ENCODE assay signal across 8 cellular contexts in genomic region chr12:10331642-10332239, GRCh38. TPM values are rescaled to one million over a fixed set of nuclear protein-coding genes. Genes with fewer than 3 reads are reported as not detected.
DNase-seq lines count a peak whose midpoint lies in the region; ATAC-seq and TF ChIP-seq lines count a peak whose summit lies in the region.

No MANE protein-coding gene starts in this region.

- H3K4me3 Mint-ChIP-seq in GM23338: no peak overlapping the region
- no peak overlapping the region for H3K4me3 Mint-ChIP-seq in type B pancreatic cell

- H3K36me3 ChIP-seq in GM23338 (ENCODE audit: insufficient read depth) (no peaks in the 10 kb centered on the region), breast epithelium (no peaks in the 10 kb centered on the region)

- no peaks in the 10 kb centered on the region for H3K9me3 ChIP-seq in breast epithelium

- H3K9me3 Mint-ChIP-seq in GM23338 (no peaks in the 10 kb centered on the region; the same call in 2 of the 3 replicates), type B pancreatic cell (no peaks in the 10 kb centered on the region)

- peaks cover 6% of the 10 kb centered on the region for H3K4me1 ChIP-seq in GM23338 (ENCODE audit: insufficient read depth)
- H3K4me1 ChIP-seq in breast epithelium: no peaks in the 10 kb centered on the region

- ATAC-seq in GM23338 (peak; percentile 88), GM21515 (IDR thresholded peaks at IDR 0.05; ENCODE audit: unreplicated experiment) (no peak), HG03280 (IDR thresholded peaks at IDR 0.05; ENCODE audit: unreplicated experiment) (no peak)

- no peaks in the 10 kb centered on the region for H3K9me2 ChIP-seq in GM23338 (ENCODE audit: insufficient read depth)

- H4K20me1 ChIP-seq in GM23338 (replicated peaks; ENCODE audit: insufficient read depth): no peaks in the 10 kb centered on the region

- H2AFZ ChIP-seq in GM23338: no peak overlapping the region

- intact Hi-C loops in breast epithelium (cut with DNase I; ENCODE audit: low total_unique reads): no loop called here

- H3K4me3 ChIP-seq in GM23338: no peak overlapping the region
- H3K4me3 ChIP-seq in breast epithelium: no peak overlapping the region

- no peaks in the 10 kb centered on the region for H3F3A ChIP-seq in GM23338 (replicated peaks; ENCODE audit: low read depth)

- H3K79me2 ChIP-seq in GM23338 (replicated peaks; ENCODE audit: insufficient read depth): no peaks in the 10 kb centered on the region

- no peak overlapping the region for H3K27ac Mint-ChIP-seq in GM23338
- H3K27ac Mint-ChIP-seq in type B pancreatic cell: no peak overlapping the region

- H3K27me3 ChIP-seq in GM23338 (ENCODE audit: insufficient read depth) (no peaks in the 10 kb centered on the region), breast epithelium (no peaks in the 10 kb centered on the region)

- H3K4me1 Mint-ChIP-seq in GM23338 (peaks cover 12% of the 10 kb centered on the region; the same call in 2 of the 3 replicates), type B pancreatic cell (ENCODE audit: unreplicated experiment) (no peaks in the 10 kb centered on the region)

- H3K4me2 ChIP-seq in GM23338: no peak overlapping the region

- TF ChIP-seq CTCF in GM23338 (conservative IDR thresholded peaks at IDR 0.05; ENCODE audit: low read depth in 2 of 2) (peak; percentile 88 to 91), breast epithelium (IDR thresholded peaks at IDR 0.05) (peak in 2 of 3 donors; percentile 66 to 72), type B pancreatic cell (conservative IDR thresholded peaks at IDR 0.05) (peak; percentile 80)

- peaks cover 1% of the 10 kb centered on the region for H3K27me3 Mint-ChIP-seq in GM23338 (ENCODE audit: insufficient read depth, low read depth, poor library complexity)
- H3K27me3 Mint-ChIP-seq in type B pancreatic cell: peaks cover 7% of the 10 kb centered on the region

- no peak overlapping the region for H3K27ac ChIP-seq in GM23338 (ENCODE audit: low read depth)
- H3K27ac ChIP-seq in breast epithelium: no peak overlapping the region

- H3K36me3 Mint-ChIP-seq in GM23338 (ENCODE audit: low read depth): peaks cover 3% of the 10 kb centered on the region; the same call in 1 of the 3 replicates
- H3K36me3 Mint-ChIP-seq in type B pancreatic cell: no peaks in the 10 kb centered on the region

- TF ChIP-seq POLR2A in breast epithelium (IDR thresholded peaks at IDR 0.05): no peak

- DNase-seq in Ammon's horn (ENCODE audit: low spot score): peak; percentile 81
- DNase-seq in GM23338 (ENCODE audit: low spot score): peak; percentile 72
- peak; percentile 25 for DNase-seq in NCI-H748 treated with DMSO at 0.1 percent for 48 hours (lab: John Stamatoyannopoulos, UW)
- no peak for DNase-seq in breast epithelium (ENCODE audit: low spot score in 2 of 2)
- DNase-seq in kidney glomerular epithelial cell (lab: John Stamatoyannopoulos, UW): peak; percentile 72
- no peak for DNase-seq in type B pancreatic cell (ENCODE audit: extremely low spot score, unreplicated experiment)

TF ChIP-seq in GM23338, 12 proteins besides CTCF, POLR2A, EP300 and RAD21 (continues in another document):
- TF ChIP-seq JUNB (IDR thresholded peaks at IDR 0.05; ENCODE audit: unreplicated experiment) (no peak), ZNF114 (CRISPR knock-in tag; IDR thresholded peaks at IDR 0.05) (no peak), ZNF331 (CRISPR knock-in tag; IDR thresholded peaks at IDR 0.05; ENCODE audit: low read depth) (no peak), CREB1 (CRISPR knock-in tag; IDR thresholded peaks at IDR 0.05; ENCODE audit: low read depth) (no peak), STAT1 (IDR thresholded peaks at IDR 0.05; ENCODE audit: unreplicated experiment) (no peak), EZH2 (IDR thresholded peaks at IDR 0.05; ENCODE audit: low read depth, unreplicated experiment) (no peak), REST (IDR thresholded peaks at IDR 0.05; ENCODE audit: unreplicated experiment) (no peak)

RNA-seq across cellular contexts. Expression of gene KLRD1, which starts 24.1 kb away (rescaled TPM):
- 0.03 TPM in 1 of 2 replicates, not detected in the other for total RNA-seq in GM23338 (2014; rRNA removed; shearing (Covaris generic))
- 0.02 and 0.27 TPM in 2 replicates for polyA plus RNA-seq in GM23338 (2016; fragmentation: Nextera tagmentation; extraction: Ambion mirVana)
- 1 to 10 TPM in 2 of 3 donors, under 1 TPM in 1; 0.96 to 2.5 (median 2.3) TPM for total RNA-seq in breast epithelium
- 0.48 TPM in 1 of 2 replicates, not detected in the other for total RNA-seq in type B pancreatic cell (ENCODE audit: low replicate concordance)

RNA-seq across cellular contexts. Expression of gene KLRK1, which starts 58.1 kb away (rescaled TPM):
- not detected in 2 replicates for total RNA-seq in GM23338 (2014; rRNA removed; shearing (Covaris generic))
- not detected in 2 replicates for polyA plus RNA-seq in GM23338 (2016; fragmentation: Nextera tagmentation; extraction: Ambion mirVana)
- total RNA-seq in breast epithelium (1 to 10 TPM; 2.6 to 7.0 (median 3.8) TPM), type B pancreatic cell (ENCODE audit: low replicate concordance) (not detected in 2 replicates)

Comparison
In these comparisons a context has a peak if more than half of its experiments do, and no peak if none do; other contexts are left out.
1. DNase-seq: peak in Ammon's horn (single experiment), GM23338 (single experiment), NCI-H748 treated with DMSO at 0.1 percent for 48 hours (single experiment) and kidney glomerular epithelial cell (single experiment); none in breast epithelium (0 of 2) and type B pancreatic cell (single experiment).
2. Peak in every context shown above with its lines, with median percentiles within 50 percentile points of each other: CTCF ChIP-seq.